ENCODE assay signal across 12 cellular contexts in the genomic region with DNA sequence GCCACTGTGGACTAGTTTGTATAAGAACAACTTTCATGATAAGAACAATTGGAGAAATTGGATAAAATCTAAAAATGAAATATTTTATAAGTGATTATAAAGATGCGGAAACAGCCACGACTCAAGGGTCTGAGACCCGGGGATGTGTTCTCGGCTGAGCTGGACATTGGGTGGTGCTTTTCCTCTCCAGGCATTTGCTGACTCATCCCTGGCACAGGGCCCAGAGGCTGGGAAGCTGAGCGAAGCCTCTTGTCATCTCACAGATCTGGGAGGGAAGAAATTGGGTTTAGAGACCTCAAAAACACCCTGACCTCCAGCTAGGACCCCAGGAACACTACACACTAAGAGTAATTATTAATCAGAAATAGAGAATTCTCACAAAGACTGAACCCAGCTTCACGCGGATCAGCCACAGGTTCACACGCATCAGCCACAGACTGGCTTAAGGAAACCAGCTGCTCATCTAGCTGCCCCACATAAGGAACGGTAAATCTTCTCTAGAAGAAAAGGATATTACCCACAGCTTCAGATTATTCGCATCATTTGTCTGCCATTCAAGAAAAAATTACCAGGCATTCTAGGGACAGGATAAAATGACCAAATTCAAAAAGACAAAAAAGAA. TPM values are rescaled to one million over a fixed set of nuclear protein-coding genes. Genes with fewer than 3 reads are reported as not detected.
DNase-seq lines count a peak whose midpoint lies in the region; ATAC-seq and TF ChIP-seq lines count a peak whose summit lies in the region.
"Had no signal": no experiment of that assay in that cellular context is flagged by ENCODE, and none has a peak within 500 bp of the region (broad histone marks: within the 10 kb centered on the region; RNA-seq: fewer than 3 reads in every experiment).

No MANE protein-coding gene starts in this region.

- dilution Hi-C loops in IMR-90 (cut with HindIII; ENCODE audit: low sequenced_read_pairs, unreplicated experiment), result no loop called here

- no peak overlapping the region for H3K18ac ChIP-seq in IMR-90 (ENCODE audit: low read depth, low read length)

- H3K4me2 ChIP-seq in IMR-90 (ENCODE audit: low read depth, low read length), result no peak overlapping the region

- POLR2A ChIA-PET in AG04450 (lab: Yijun Ruan, JAX), result interaction anchor here (0.6 kb wide), 1 partner anchor 273 kb away, joined by 7 read pairs; no protein-coding TSS in a partner anchor
- POLR2A ChIA-PET in IMR-90 (lab: Charles Lee; ENCODE audit: unreplicated experiment), result no interaction called here

- no peaks in the 10 kb centered on the region for H3K27me3 ChIP-seq in AG04450 (ENCODE audit: control insufficient read depth, insufficient read depth, low read length)
- H3K27me3 ChIP-seq in IMR-90 (ENCODE audit: control insufficient read depth, insufficient read depth, low read length), result peaks cover 4% of the 10 kb centered on the region; the same call in 1 of the 2 replicates
- peaks cover 2% of the 10 kb centered on the region for H3K27me3 ChIP-seq in brain microvascular endothelial cell (replicated peaks)
- peaks cover 10% of the 10 kb centered on the region for H3K27me3 ChIP-seq in upper lobe of right lung

- no peak overlapping the region for H3K4ac ChIP-seq in IMR-90 (ENCODE audit: low read depth, low read length)

- H4K8ac ChIP-seq in IMR-90 (ENCODE audit: low read depth in 2 of 2, low read length in 2 of 2), result no peak overlapping the region

- TF ChIP-seq CTCF in AG04450 (IDR thresholded peaks at IDR 0.05; ENCODE audit: low read depth, low read length) (no peak), IMR-90 (conservative IDR thresholded peaks at IDR 0.05; ENCODE audit: low read depth, low read length) (no peak), brain microvascular endothelial cell (IDR thresholded peaks at IDR 0.05; ENCODE audit: low read depth, low read length, missing control alignments) (no peak), upper lobe of right lung (IDR thresholded peaks at IDR 0.05) (no peak)

- no peak overlapping the region for H2AK5ac ChIP-seq in IMR-90 (ENCODE audit: low read depth, low read length)

- WGBS in IMR-90 (ENCODE audit: extremely low coverage in 2 of 2, insufficient read length in 1 of 2), 2 experiments, result no CpG with 5 or more reads among the region's 10 CpGs

- H2AFZ ChIP-seq in IMR-90 (replicated peaks; ENCODE audit: low read length, poor library complexity), result peak overlapping the region; percentile 32

- H3K79me1 ChIP-seq in IMR-90 (ENCODE audit: low read depth in 1 of 2, low read length in 2 of 2), result no peaks in the 10 kb centered on the region

- no peak overlapping the region for H2AK9ac ChIP-seq in IMR-90 (replicated peaks; ENCODE audit: low read depth, low read length, poor library complexity)

- H3K36me3 ChIP-seq in IMR-90 (ENCODE audit: control insufficient read depth, insufficient read depth, low read length), result no peaks in the 10 kb centered on the region
- H3K36me3 ChIP-seq in brain microvascular endothelial cell (replicated peaks), result no peaks in the 10 kb centered on the region
- no peaks in the 10 kb centered on the region for H3K36me3 ChIP-seq in upper lobe of right lung

- CTCF ChIA-PET in AG04450 (lab: Charles Lee), result interaction anchor here (0.6 to 1.7 kb wide), 3 partner anchors 13 to 265 kb away, joined by 3 to 6 read pairs (median 5); no protein-coding TSS in a partner anchor
- CTCF ChIA-PET in IMR-90 (lab: Yijun Ruan, JAX), result no interaction called here

- H3K27ac ChIP-seq in AG04450 (ENCODE audit: low read depth, low read length) (no peak overlapping the region), IMR-90 (ENCODE audit: insufficient read depth, low read length) (no peak overlapping the region), brain microvascular endothelial cell (no peak overlapping the region), upper lobe of right lung (no peak overlapping the region)

- intact Hi-C loops in IMR-90 (cut with micrococcal nuclease), result no loop called here
- intact Hi-C loops in left colon (cut with DNase I, micrococcal nuclease), result no loop called here
- intact Hi-C loops in upper lobe of right lung (cut with DNase I), result no loop called here

- H2BK5ac ChIP-seq in IMR-90 (ENCODE audit: low read depth, low read length, poor library complexity, severe bottlenecking), result no peak overlapping the region

- peak; percentile 46 for ATAC-seq in IMR-90 (ENCODE audit: low read depth)
- no peak for ATAC-seq in left colon
- ATAC-seq in upper lobe of right lung, result no peak
- ATAC-seq in HG03442 (IDR thresholded peaks at IDR 0.05; ENCODE audit: unreplicated experiment), result no peak
- ATAC-seq in HG03039 (IDR thresholded peaks at IDR 0.05; ENCODE audit: unreplicated experiment), result no peak
- ATAC-seq: WTC11 had no signal

- BruUV-seq in IMR-90 (replicated peaks; lab: Mats Ljungman, UMichigan), result no TSS peak

- no peaks in the 10 kb centered on the region; the same call in 1 of the 2 replicates for H3K9me3 ChIP-seq in AG04450 (ENCODE audit: control insufficient read depth, insufficient read depth, low read length)
- no peaks in the 10 kb centered on the region for H3K9me3 ChIP-seq in IMR-90 (ENCODE audit: control insufficient read depth, insufficient read depth, low read length)
- H3K9me3 ChIP-seq in upper lobe of right lung, result no peaks in the 10 kb centered on the region

- H3K56ac ChIP-seq in IMR-90 (ENCODE audit: extremely low read depth, insufficient read depth, low read length), result no peak overlapping the region

- H3K4me3 ChIP-seq in AG04450 (ENCODE audit: low read depth, low read length) (no peak overlapping the region), IMR-90 (ENCODE audit: insufficient read depth, low read depth, low read length) (no peak overlapping the region), brain microvascular endothelial cell (ENCODE audit: low read depth, low read length) (no peak overlapping the region), upper lobe of right lung (no peak overlapping the region)

- in situ Hi-C loops in IMR-90 (cut with MboI; ENCODE audit: low sequenced_read_pairs) (no loop called here), brain microvascular endothelial cell (cut with HindIII; ENCODE audit: low pct_ligation_motif_present, low sequenced_read_pairs) (no loop called here)

- no peaks in the 10 kb centered on the region for H3K4me1 ChIP-seq in IMR-90 (ENCODE audit: control insufficient read depth, insufficient read depth, low read length)
- H3K4me1 ChIP-seq in upper lobe of right lung, result no peaks in the 10 kb centered on the region

- no peak overlapping the region for H3K9ac ChIP-seq in IMR-90 (ENCODE audit: low read depth, low read length)

- no peak overlapping the region for H3K14ac ChIP-seq in IMR-90 (replicated peaks; ENCODE audit: low read depth, low read length)

- no peak overlapping the region for H2BK120ac ChIP-seq in IMR-90 (ENCODE audit: low read depth, low read length)

- no peaks in the 10 kb centered on the region for H3K9me1 ChIP-seq in IMR-90 (ENCODE audit: insufficient read depth, low read length)

- no peak overlapping the region for H4K91ac ChIP-seq in IMR-90 (ENCODE audit: insufficient read depth, low read depth, low read length)

- no peak overlapping the region for H2BK20ac ChIP-seq in IMR-90 (ENCODE audit: low read depth, low read length)

- H4K20me1 ChIP-seq in IMR-90 (ENCODE audit: insufficient read depth, low read length), result no peaks in the 10 kb centered on the region

- H3K23ac ChIP-seq in IMR-90 (ENCODE audit: low read depth, low read length), result no peak overlapping the region

- no peak for TF ChIP-seq POLR2A in IMR-90 (IDR thresholded peaks at IDR 0.05; ENCODE audit: low read depth, low read length)

- H4K5ac ChIP-seq in IMR-90 (ENCODE audit: low read depth, low read length), result no peak overlapping the region

- TF ChIP-seq RAD21 in IMR-90 (IDR thresholded peaks at IDR 0.05; ENCODE audit: low read length), result no peak

- no peak overlapping the region for H2BK15ac ChIP-seq in IMR-90 (ENCODE audit: low read depth, low read length)

- DNase-seq in AG04450 (ENCODE audit: low read depth, low spot score) (peak; percentile 26), IMR-90 (peak; percentile 51), brain microvascular endothelial cell (peak; percentile 85), left colon (peak; percentile 34 to 46), upper lobe of right lung (no peak), AML-193 (lab: John Stamatoyannopoulos, UW) (no peak)
- DNase-seq: caudate nucleus, DMS79 had no signal

TF ChIP-seq in IMR-90, 13 proteins besides CTCF, POLR2A, EP300 and RAD21:
- TF ChIP-seq CHD1 (IDR thresholded peaks at IDR 0.05; ENCODE audit: low read depth, low read length) (no peak), RCOR1 (IDR thresholded peaks at IDR 0.05; ENCODE audit: insufficient replicate concordance, low read length) (no peak), NFE2L2 (IDR thresholded peaks at IDR 0.05; ENCODE audit: low read depth, low read length) (peak; percentile 59), MAFK (IDR thresholded peaks at IDR 0.05; ENCODE audit: low read depth, low read length) (0 out of 2 replicates have a peak, but pooled peaks have one; percentile 6)

RNA-seq across cellular contexts. Expression of gene OR2V1, which starts 2.8 kb away (rescaled TPM):
- polyA plus RNA-seq in AG04450 (2011; rRNA removed), result not detected in 2 replicates
- not detected in 2 replicates for polyA minus RNA-seq in AG04450 (2011; rRNA and poly(A)+ RNA removed)
- not detected in 2 replicates for total RNA-seq in IMR-90 (2012; rRNA removed)
- not detected in 2 replicates for polyA plus RNA-seq in IMR-90 (2012; rRNA removed)
- polyA plus RNA-seq in IMR-90 (2012; cell fraction: cytosol; rRNA removed), result not detected in 2 replicates
- polyA plus RNA-seq in IMR-90 (2012; cell fraction: nucleus; rRNA removed; ENCODE audit: low replicate concordance), result not detected in 2 replicates
- total RNA-seq in left colon, result not detected
- not detected for total RNA-seq in upper lobe of right lung
- total RNA-seq: mucosa of gallbladder, WTC11 had no signal

RNA-seq across cellular contexts. Expression of gene OR2V2, which starts 13.7 kb away (rescaled TPM):
- polyA plus RNA-seq in AG04450 (2011; rRNA removed), result not detected in 2 replicates
- not detected in 2 replicates for polyA minus RNA-seq in AG04450 (2011; rRNA and poly(A)+ RNA removed)
- total RNA-seq in IMR-90 (2012; rRNA removed), result not detected in 2 replicates
- not detected in 2 replicates for polyA plus RNA-seq in IMR-90 (2012; rRNA removed)
- not detected in 2 replicates for polyA plus RNA-seq in IMR-90 (2012; cell fraction: cytosol; rRNA removed)
- polyA plus RNA-seq in IMR-90 (2012; cell fraction: nucleus; rRNA removed; ENCODE audit: low replicate concordance), result not detected in 2 replicates
- not detected for total RNA-seq in left colon
- total RNA-seq in upper lobe of right lung, result not detected
- total RNA-seq: mucosa of gallbladder, WTC11 had no signal

Comparison
In these comparisons a context has a peak if more than half of its experiments do, and no peak if none do; other contexts are left out.
1. DNase-seq: peak in AG04450 (single experiment), IMR-90 (single experiment), brain microvascular endothelial cell (single experiment) and left colon (2 of 2); none in upper lobe of right lung (single experiment) and AML-193 (0 of 2).